In genomic region chr16:2919511-2920255, GRCh38 we compare ENCODE assay signal across 8 cellular contexts. TPM values are rescaled to one million over a fixed set of nuclear protein-coding genes. Genes with fewer than 3 reads are reported as not detected.
A peak's percentile ranks its signal among the peaks of the same experiment; 100 is the strongest.
DNase-seq lines count a peak whose midpoint lies in the region; FAIRE-seq and TF ChIP-seq lines count a peak whose summit lies in the region.

No MANE protein-coding gene starts in this region.

- H3K36me3 ChIP-seq in small intestine (ENCODE audit: control insufficient read depth in 2 of 2, insufficient read depth in 2 of 2, low read length in 2 of 2), result no peaks in the 10 kb centered on the region

- H3K4me1 ChIP-seq in small intestine (ENCODE audit: control insufficient read depth in 2 of 2, insufficient read depth in 1 of 2, low read depth in 1 of 2, low read length in 1 of 2), result no peaks in the 10 kb centered on the region

- TF ChIP-seq CTCF in astrocyte of the cerebellum (IDR thresholded peaks at IDR 0.05; ENCODE audit: low read depth, low read length, missing control alignments), result peak; percentile 82

- H3K4me3 ChIP-seq in astrocyte of the cerebellum (ENCODE audit: low read depth, low read length), result no peak overlapping the region
- H3K4me3 ChIP-seq in small intestine (ENCODE audit: low read depth in 1 of 2, low read length in 2 of 2), result no peak overlapping the region

- H3K27ac ChIP-seq in small intestine (ENCODE audit: low read depth in 1 of 2, low read length in 1 of 2), result peak overlapping the region in 1 of 2 donors; percentile 54

- 14 to 19% (median 14%) methylated on average over 13 of the region's 13 CpGs for whole genome bisulfite sequencing in small intestine, 3 donors

- FAIRE-seq in small intestine (lab: Jason Lieb, UNC), result no peak

- H3K27me3 ChIP-seq in small intestine (ENCODE audit: control insufficient read depth in 2 of 2, insufficient read depth in 2 of 2, low read length in 2 of 2), result no peaks in the 10 kb centered on the region

- in situ Hi-C loops in astrocyte of the cerebellum (cut with HindIII; ENCODE audit: low sequenced_read_pairs), result loop anchor here (10.0 kb wide), 1 partner anchor 145 kb away; the partner anchor contains the start of gene ELOB

- DNase-seq in ELF-1 (ENCODE audit: low read depth, low spot score), result peak; percentile 77
- peak; percentile 54 for DNase-seq in M059J (ENCODE audit: low read depth)
- DNase-seq in T-helper 9 cell, result peak; percentile 54
- peak; percentile 65 for DNase-seq in astrocyte of the cerebellum (ENCODE audit: low read depth)
- DNase-seq in hepatic stellate cell (ENCODE audit: low spot score), result peak; percentile 59
- DNase-seq in small intestine, result peak; percentile 53
- no peak for DNase-seq in NCI-H774 (lab: John Stamatoyannopoulos, UW)
- DNase-seq in mesenteric fat pad (ENCODE audit: low spot score), result no peak

- no peaks in the 10 kb centered on the region for H3K9me3 ChIP-seq in small intestine (ENCODE audit: control insufficient read depth, low read depth)

RNA-seq across cellular contexts. Expression of gene FLYWCH1, which starts 8.0 kb away (rescaled TPM):
- total RNA-seq in M059J (2014; rRNA removed; shearing (Covaris generic)), result 27.0 and 34.0 TPM in 2 replicates
- polyA plus RNA-seq in small intestine, result 10 to 100 TPM; 13.0 to 15.2 (median 14.7) TPM
- total RNA-seq in mesenteric fat pad, result 32.0 TPM

RNA-seq across cellular contexts. Expression of gene FLYWCH2, which starts 36.7 kb away (rescaled TPM):
- total RNA-seq in M059J (2014; rRNA removed; shearing (Covaris generic)), result 97.4 and 112 TPM in 2 replicates
- polyA plus RNA-seq in small intestine, result 10 to 100 TPM; 21.9 to 30.2 (median 24.6) TPM
- 21.5 TPM for total RNA-seq in mesenteric fat pad

RNA-seq across cellular contexts. Expression of gene KREMEN2, which starts 44.4 kb away (rescaled TPM):
- 2.1 and 6.3 TPM in 2 replicates for total RNA-seq in M059J (2014; rRNA removed; shearing (Covaris generic))
- under 1 TPM in 2 of 3 donors, not detected in 1; 0.15 to 0.54 TPM for polyA plus RNA-seq in small intestine
- total RNA-seq in mesenteric fat pad, result not detected

RNA-seq across cellular contexts. Expression of gene PAQR4, which starts 49.5 kb away (rescaled TPM):
- 24.0 and 38.7 TPM in 2 replicates for total RNA-seq in M059J (2014; rRNA removed; shearing (Covaris generic))
- 10 to 100 TPM in 1 of 3 donors, 1 to 10 TPM in 2; 1.4 to 19.4 (median 2.2) TPM for polyA plus RNA-seq in small intestine
- 4.5 TPM for total RNA-seq in mesenteric fat pad

Comparison
In these comparisons a context has a peak if more than half of its experiments do, and no peak if none do; other contexts are left out.
1. DNase-seq: peak in ELF-1 (single experiment), M059J (single experiment), T-helper 9 cell (single experiment), astrocyte of the cerebellum (single experiment), hepatic stellate cell (single experiment) and small intestine (single experiment); none in NCI-H774 (single experiment) and mesenteric fat pad (single experiment).